8 cellular contexts compared by ENCODE assay signal in genomic region chr1:159854101-159854692, GRCh38. TPM values are rescaled to one million over a fixed set of nuclear protein-coding genes. Genes with fewer than 3 reads are reported as not detected.
DNase-seq lines count a peak whose midpoint lies in the region; ATAC-seq and TF ChIP-seq lines count a peak whose summit lies in the region.

No MANE protein-coding gene starts in this region.

- peaks cover 9% of the 10 kb centered on the region for H3K4me1 Mint-ChIP-seq in GM23338

- H3K4me1 ChIP-seq in BE2C (no peaks in the 10 kb centered on the region; the same call in 1 of the 2 replicates), GM23338 (ENCODE audit: insufficient read depth) (peaks cover 6% of the 10 kb centered on the region), Panc1 (ENCODE audit: control insufficient read depth, insufficient read depth, low read length) (peaks cover 9% of the 10 kb centered on the region; the same call in 1 of the 2 replicates), iPS-15b (ENCODE audit: control insufficient read depth, insufficient read depth, low read length) (peaks cover 3% of the 10 kb centered on the region)

- in situ Hi-C loops in Panc1 (cut with HindIII; ENCODE audit: low pct_unique_long_range_greater_than_20kb, low sequenced_read_pairs) = no loop called here
- in situ Hi-C loops in T47D (cut with HindIII; ENCODE audit: low pct_unique_long_range_greater_than_20kb, low sequenced_read_pairs) = no loop called here

- no peaks in the 10 kb centered on the region for H3K36me3 ChIP-seq in BE2C
- H3K36me3 ChIP-seq in GM23338 (ENCODE audit: insufficient read depth) = no peaks in the 10 kb centered on the region
- H3K36me3 ChIP-seq in Panc1 (ENCODE audit: control insufficient read depth, insufficient read depth, low read length) = no peaks in the 10 kb centered on the region
- no peaks in the 10 kb centered on the region for H3K36me3 ChIP-seq in iPS-15b (ENCODE audit: control insufficient read depth, insufficient read depth, low read length)

- H3K27ac Mint-ChIP-seq in GM23338 = no peak overlapping the region

- H3K9ac ChIP-seq in iPS-15b (ENCODE audit: low read depth, low read length) = peak overlapping the region; percentile 12

- H3K4me3 Mint-ChIP-seq in GM23338 = peak overlapping the region; percentile 84

- H2AFZ ChIP-seq in GM23338 = peak overlapping the region; percentile 94

- H3K4me2 ChIP-seq in GM23338 = peak overlapping the region; percentile 74

- H3K9me3 ChIP-seq in BE2C = no peaks in the 10 kb centered on the region
- H3K9me3 ChIP-seq in Panc1 (ENCODE audit: control insufficient read depth, insufficient read depth, low read depth, low read length) = no peaks in the 10 kb centered on the region
- no peaks in the 10 kb centered on the region for H3K9me3 ChIP-seq in iPS-15b (ENCODE audit: control insufficient read depth, insufficient read depth, low read length)

- ATAC-seq in GM23338 (peak; percentile 81), Panc1 (peak; percentile 90)

- no peaks in the 10 kb centered on the region for H3K79me2 ChIP-seq in GM23338 (replicated peaks; ENCODE audit: insufficient read depth)

- H4K20me1 ChIP-seq in GM23338 (replicated peaks; ENCODE audit: insufficient read depth) = no peaks in the 10 kb centered on the region

- peaks cover 21% of the 10 kb centered on the region for H3K27me3 Mint-ChIP-seq in GM23338 (ENCODE audit: insufficient read depth, low read depth, poor library complexity)

- H3K4me3 ChIP-seq in BE2C (ENCODE audit: low read depth, low read length) (peak overlapping the region; percentile 72), GM23338 (peak overlapping the region; percentile 82), Panc1 (ENCODE audit: low read depth in 2 of 2, low read length in 2 of 2) (peak overlapping the region; percentile 53 to 57), iPS-15b (ENCODE audit: low read depth, low read length) (peak overlapping the region; percentile 68)

- intact Hi-C loops in Panc1 (cut with micrococcal nuclease; ENCODE audit: unreplicated experiment) = loop anchor here (2.0 kb wide), 1 partner anchor 73 kb away; the partner anchor contains the start of gene DUSP23

- no peak overlapping the region for H3K27ac ChIP-seq in GM23338 (ENCODE audit: low read depth)
- H3K27ac ChIP-seq in Panc1 (ENCODE audit: low read length) = no peak overlapping the region

- POLR2A ChIA-PET in Panc1 (lab: Charles Lee) = no interaction called here

- no peaks in the 10 kb centered on the region for H3K9me2 ChIP-seq in GM23338 (ENCODE audit: insufficient read depth)

- DNase-seq in BE2C (peak; percentile 66), GM23338 (ENCODE audit: low spot score) (peak; percentile 72), Panc1 (ENCODE audit: low read depth, low spot score) (no peak), T47D (ENCODE audit: low read depth in 1 of 2, low spot score in 1 of 2) (peak; percentile 58 to 61), renal cortical epithelial cell (ENCODE audit: low read depth) (peak; percentile 54), T-helper 9 cell (no peak), NCI-H446 treated with DMSO at 0.1 percent for 48 hours (lab: John Stamatoyannopoulos, UW) (no peak)

- no TSS peak for BruUV-seq in Panc1 (replicated peaks; lab: Mats Ljungman, UMichigan)

- TF ChIP-seq CTCF in BE2C (IDR thresholded peaks at IDR 0.05; ENCODE audit: low read depth, low read length) (no peak), GM23338 (conservative IDR thresholded peaks at IDR 0.05; ENCODE audit: low read depth in 2 of 2) (no peak), Panc1 (IDR thresholded peaks at IDR 0.05) (no peak)

- no peaks in the 10 kb centered on the region for H3K9me3 Mint-ChIP-seq in GM23338

- H3K27me3 ChIP-seq in BE2C (no peaks in the 10 kb centered on the region), GM23338 (ENCODE audit: insufficient read depth) (peaks cover 47% of the 10 kb centered on the region), Panc1 (ENCODE audit: control insufficient read depth, insufficient read depth, low read length) (no peaks in the 10 kb centered on the region), iPS-15b (ENCODE audit: control insufficient read depth, insufficient read depth, low read length) (peaks cover 33% of the 10 kb centered on the region)

- CTCF ChIA-PET in Panc1 (lab: Charles Lee) = no interaction called here

- H3K36me3 Mint-ChIP-seq in GM23338 (ENCODE audit: low read depth) = no peaks in the 10 kb centered on the region; the same call in 2 of the 3 replicates

- 0 out of 2 replicates have a peak, but pooled peaks cover 2% of the 10 kb centered on the region for H3F3A ChIP-seq in GM23338 (replicated peaks; ENCODE audit: low read depth)

TF ChIP-seq in GM23338, 12 proteins besides CTCF, POLR2A, EP300 and RAD21 (continues in another document):
- no peak for TF ChIP-seq ETS1 (IDR thresholded peaks at IDR 0.05)
- TF ChIP-seq STAT1 (IDR thresholded peaks at IDR 0.05; ENCODE audit: unreplicated experiment) = no peak
- TF ChIP-seq POLR2AphosphoS5 (IDR thresholded peaks at IDR 0.05; ENCODE audit: low read depth) = no peak
- TF ChIP-seq CREB1 (CRISPR knock-in tag; IDR thresholded peaks at IDR 0.05; ENCODE audit: low read depth) = no peak
- no peak for TF ChIP-seq REST (IDR thresholded peaks at IDR 0.05; ENCODE audit: unreplicated experiment)

RNA-seq across cellular contexts. Expression of gene VSIG8, which starts 8.3 kb away (rescaled TPM):
- polyA plus RNA-seq in BE2C (2012; ENCODE audit: insufficient read depth, insufficient read length, low read depth) = 0.60 TPM
- not detected in 2 replicates for total RNA-seq in GM23338 (2014; rRNA removed; shearing (Covaris generic))
- not detected in 2 replicates for polyA plus RNA-seq in GM23338 (2016; fragmentation: Nextera tagmentation; extraction: Ambion mirVana)
- total RNA-seq in Panc1 (2021; ENCODE audit: unreplicated experiment) (not detected), renal cortical epithelial cell (not detected in 2 replicates)
- not detected for polyA plus RNA-seq in Panc1 (2012; ENCODE audit: insufficient read length)

RNA-seq across cellular contexts. Expression of gene SLAMF8, which starts 27.5 kb away (rescaled TPM):
- 0.25 TPM for polyA plus RNA-seq in BE2C (2012; ENCODE audit: insufficient read depth, insufficient read length, low read depth)
- not detected in 2 replicates for total RNA-seq in GM23338 (2014; rRNA removed; shearing (Covaris generic))
- not detected in 2 replicates for polyA plus RNA-seq in GM23338 (2016; fragmentation: Nextera tagmentation; extraction: Ambion mirVana)
- total RNA-seq in Panc1 (2021; ENCODE audit: unreplicated experiment) (not detected), renal cortical epithelial cell (0.30 and 2.6 TPM in 2 replicates)
- polyA plus RNA-seq in Panc1 (2012; ENCODE audit: insufficient read length) = not detected

RNA-seq across cellular contexts. Expression of gene CFAP45, which starts 45.8 kb away (rescaled TPM):
- polyA plus RNA-seq in BE2C (2012; ENCODE audit: insufficient read depth, insufficient read length, low read depth) = 3.6 TPM
- total RNA-seq in GM23338 (2014; rRNA removed; shearing (Covaris generic)) = not detected in 2 replicates
- 0.19 and 0.36 TPM in 2 replicates for polyA plus RNA-seq in GM23338 (2016; fragmentation: Nextera tagmentation; extraction: Ambion mirVana)
- 1.6 TPM for total RNA-seq in Panc1 (2021; ENCODE audit: unreplicated experiment)
- 0.40 TPM for polyA plus RNA-seq in Panc1 (2012; ENCODE audit: insufficient read length)
- 0.25 and 0.69 TPM in 2 replicates for total RNA-seq in renal cortical epithelial cell

RNA-seq across cellular contexts. Expression of gene FCRL6, which starts 52.0 kb away (rescaled TPM):
- polyA plus RNA-seq in BE2C (2012; ENCODE audit: insufficient read depth, insufficient read length, low read depth) = not detected
- not detected in 2 replicates for total RNA-seq in GM23338 (2014; rRNA removed; shearing (Covaris generic))
- polyA plus RNA-seq in GM23338 (2016; fragmentation: Nextera tagmentation; extraction: Ambion mirVana) = not detected in 2 replicates
- total RNA-seq in Panc1 (2021; ENCODE audit: unreplicated experiment) (not detected), renal cortical epithelial cell (0.05 TPM in 1 of 2 replicates, not detected in the other)
- polyA plus RNA-seq in Panc1 (2012; ENCODE audit: insufficient read length) = not detected

Comparison
In these comparisons a context has a peak if more than half of its experiments do, and no peak if none do; other contexts are left out.
1. DNase-seq: peak in BE2C (single experiment), GM23338 (single experiment), T47D (2 of 2) and renal cortical epithelial cell (single experiment); none in Panc1 (single experiment), T-helper 9 cell (single experiment) and NCI-H446 treated with DMSO at 0.1 percent for 48 hours (single experiment).
2. Peak in every context shown above with its lines, with median percentiles within 50 percentile points of each other: H3K4me3 ChIP-seq.